In the genomic region with DNA sequence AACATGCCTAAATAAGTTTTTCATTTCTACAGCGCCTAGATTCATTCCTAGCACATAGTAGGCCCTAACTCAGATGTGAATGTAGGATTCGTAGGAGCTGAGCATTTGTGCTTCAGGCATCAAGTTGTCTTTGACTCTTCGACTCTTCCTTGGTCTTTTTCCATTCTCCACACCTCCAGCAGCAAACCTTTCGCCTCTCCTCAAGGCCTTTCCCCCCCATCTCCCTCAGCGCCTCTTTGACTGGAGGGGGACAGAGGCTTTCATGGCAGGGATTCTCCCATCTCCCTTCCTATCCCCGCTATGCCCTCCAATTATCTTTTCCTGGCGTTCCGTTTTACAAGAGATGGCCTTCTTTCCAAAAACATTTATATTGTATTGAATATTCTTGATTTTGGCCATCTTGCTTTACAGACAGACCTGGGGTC, we compare ENCODE assay signal across 8 cellular contexts. TPM values are rescaled to one million over a fixed set of nuclear protein-coding genes. Genes with fewer than 3 reads are reported as not detected.
DNase-seq lines count a peak whose midpoint lies in the region; ATAC-seq and TF ChIP-seq lines count a peak whose summit lies in the region.

No MANE protein-coding gene starts in this region.

- H3K4me2 ChIP-seq in neural cell (ENCODE audit: low read length) = peak overlapping the region; percentile 90

- peaks cover 22 to 39% of the 10 kb centered on the region in 2 donors for H3K36me3 Mint-ChIP-seq in CD4-positive, alpha-beta memory T cell

- peak overlapping the region; percentile 82 to 85 for H3K4me3 ChIP-seq in CD4-positive, alpha-beta memory T cell (ENCODE audit: low read length in 2 of 2)
- H3K4me3 ChIP-seq in MG63 (peak overlapping the region; percentile 91), colonic mucosa (peak overlapping the region; percentile 94), neural cell (ENCODE audit: low read length) (peak overlapping the region; percentile 88)

- DNase-seq in CD4-positive, alpha-beta memory T cell = no peak
- DNase-seq in MG63 (no peak), colonic mucosa (no peak), NCI-H1694 (lab: John Stamatoyannopoulos, UW) (no peak), islet precursor cell (no peak)
- no peak for DNase-seq in activated CD8-positive, alpha-beta memory T cell treated with anti-CD3 and anti-CD28 coated beads, Interleukin-2, amount 50 U/mL, for 48 hours

- no peaks in the 10 kb centered on the region for H3K9me3 Mint-ChIP-seq in CD4-positive, alpha-beta memory T cell

- peak overlapping the region; percentile 98 to 100 (median 99) for H3K4me3 Mint-ChIP-seq in CD4-positive, alpha-beta memory T cell

- no peaks in the 10 kb centered on the region for H3K9me2 ChIP-seq in neural cell (ENCODE audit: insufficient read depth, low read length)

- no peak for TF ChIP-seq EP300 in neural cell (conservative IDR thresholded peaks at IDR 0.05; ENCODE audit: poor library complexity, severe bottlenecking)

- peak overlapping the region; percentile 70 for H3K27ac ChIP-seq in CD4-positive, alpha-beta memory T cell (ENCODE audit: low read depth, low read length)
- no peak overlapping the region for H3K27ac ChIP-seq in colonic mucosa
- no peak overlapping the region for H3K27ac ChIP-seq in neural cell (ENCODE audit: low read length)

- no peaks in the 10 kb centered on the region for H3K27me3 Mint-ChIP-seq in CD4-positive, alpha-beta memory T cell

- H3K36me3 ChIP-seq in CD4-positive, alpha-beta memory T cell (ENCODE audit: insufficient read depth, low read length) = peaks cover 3% of the 10 kb centered on the region
- H3K36me3 ChIP-seq in MG63 = peaks cover 25% of the 10 kb centered on the region
- no peaks in the 10 kb centered on the region for H3K36me3 ChIP-seq in colonic mucosa
- no peaks in the 10 kb centered on the region for H3K36me3 ChIP-seq in neural cell (ENCODE audit: insufficient read depth, low read length)

- H3F3A ChIP-seq in neural cell (ENCODE audit: insufficient read depth, low read length, poor library complexity, severe bottlenecking) = no peaks in the 10 kb centered on the region

- H3K79me2 ChIP-seq in neural cell (replicated peaks; ENCODE audit: insufficient read depth, low read length) = peaks cover 15% of the 10 kb centered on the region

- no peaks in the 10 kb centered on the region for H4K20me1 ChIP-seq in neural cell (ENCODE audit: insufficient read depth)

- TF ChIP-seq CTCF in colonic mucosa (IDR thresholded peaks at IDR 0.05) (no peak), neural cell (IDR thresholded peaks at IDR 0.05; ENCODE audit: poor library complexity, severe bottlenecking) (no peak)

- peaks cover 38% of the 10 kb centered on the region for H3K4me1 ChIP-seq in CD4-positive, alpha-beta memory T cell (ENCODE audit: insufficient read depth, low read length)
- peaks cover 10% of the 10 kb centered on the region for H3K4me1 ChIP-seq in colonic mucosa

- intact Hi-C loops in CD4-positive, alpha-beta memory T cell (cut with micrococcal nuclease) = no loop called here
- intact Hi-C loops in colonic mucosa (cut with DNase I) = no loop called here

- H3K9ac ChIP-seq in colonic mucosa (ENCODE audit: low read depth in 2 of 2, low read length in 2 of 2) = peak overlapping the region; percentile 52 to 97
- H3K9ac ChIP-seq in neural cell (ENCODE audit: low read length) = peak overlapping the region; percentile 76

- CTCF ChIA-PET in CD4-positive, alpha-beta memory T cell (lab: Charles Lee; ENCODE audit: partially characterized antibody) = no interaction called here

- peaks cover 23 to 58% (median 43%) of the 10 kb centered on the region in 4 donors for H3K4me1 Mint-ChIP-seq in CD4-positive, alpha-beta memory T cell

- no peaks in the 10 kb centered on the region for H3K9me3 ChIP-seq in CD4-positive, alpha-beta memory T cell (ENCODE audit: control insufficient read depth in 1 of 2, low read length in 2 of 2)
- H3K9me3 ChIP-seq in MG63 (no peaks in the 10 kb centered on the region), colonic mucosa (no peaks in the 10 kb centered on the region), neural cell (ENCODE audit: low read length) (no peaks in the 10 kb centered on the region)

- H2AFZ ChIP-seq in neural cell (ENCODE audit: low read depth, low read length) = no peak overlapping the region

- H3K27me3 ChIP-seq in CD4-positive, alpha-beta memory T cell (ENCODE audit: insufficient read depth, low read length) = no peaks in the 10 kb centered on the region
- H3K27me3 ChIP-seq in MG63 (no peaks in the 10 kb centered on the region), colonic mucosa (no peaks in the 10 kb centered on the region), neural cell (ENCODE audit: insufficient read depth, low read depth, low read length) (no peaks in the 10 kb centered on the region)

- H3K27ac Mint-ChIP-seq in CD4-positive, alpha-beta memory T cell = peak overlapping the region; percentile 52 to 99 (median 88)

- POLR2A ChIA-PET in CD4-positive, alpha-beta memory T cell (lab: Charles Lee; ENCODE audit: partially characterized antibody) = interaction anchor here (1.1 to 4.6 kb wide), 3 partner anchors 9 to 12 kb away, joined by 3 to 147 read pairs (median 22); partner anchors contain the start of gene MDN1

- no peak for ATAC-seq in GM18511 (IDR thresholded peaks at IDR 0.05; ENCODE audit: unreplicated experiment)

- no peak for TF ChIP-seq RAD21 in neural cell (conservative IDR thresholded peaks at IDR 0.05)

TF ChIP-seq in neural cell, 6 proteins besides CTCF, POLR2A, EP300 and RAD21:
- TF ChIP-seq POLR2AphosphoS5 (IDR thresholded peaks at IDR 0.05) (no peak), MXI1 (conservative IDR thresholded peaks at IDR 0.05; ENCODE audit: poor library complexity, severe bottlenecking) (no peak), EZH2 (IDR thresholded peaks at IDR 0.05; ENCODE audit: borderline replicate concordance, insufficient read depth, low read length, poor library complexity, severe bottlenecking) (no peak)
TF ChIP-seq in neural cell: peak in this region for 0.

RNA-seq across cellular contexts. Expression of gene CASP8AP2, which starts 0.7 kb away (rescaled TPM):
- 10 to 100 TPM; 59.4 to 61.7 TPM for total RNA-seq in CD4-positive, alpha-beta memory T cell
- 10 to 100 TPM; 33.9 to 60.7 TPM for polyA plus RNA-seq in CD4-positive, alpha-beta memory T cell
- 5.6 and 11.9 TPM in 2 replicates for total RNA-seq in MG63 (2014; rRNA removed; shearing (Covaris generic); ENCODE audit: low replicate concordance)
- 10 to 100 TPM; 13.4 to 15.8 TPM for total RNA-seq in colonic mucosa
- polyA plus RNA-seq in neural cell = 13.3 and 16.8 TPM in 2 replicates
- 55.0 and 68.3 TPM in 2 replicates for polyA minus RNA-seq in neural cell

RNA-seq across cellular contexts. Expression of gene MDN1, which starts 10.8 kb away (rescaled TPM):
- total RNA-seq in CD4-positive, alpha-beta memory T cell = 10 to 100 TPM; 62.0 to 72.2 TPM
- 10 to 100 TPM in 1 of 2 donors, 1 to 10 TPM in 1; 4.1 to 10.1 TPM for polyA plus RNA-seq in CD4-positive, alpha-beta memory T cell
- 10.1 and 16.6 TPM in 2 replicates for total RNA-seq in MG63 (2014; rRNA removed; shearing (Covaris generic); ENCODE audit: low replicate concordance)
- total RNA-seq in colonic mucosa = 10 to 100 TPM; 17.5 to 30.7 TPM
- 17.8 and 22.5 TPM in 2 replicates for polyA plus RNA-seq in neural cell
- 28.5 and 29.3 TPM in 2 replicates for polyA minus RNA-seq in neural cell
